Comparison of ENCODE assay signal across 12 cellular contexts in genomic region chrX:22652596-22652995, GRCh38.
DNase-seq lines count a peak whose midpoint lies in the region; ATAC-seq and TF ChIP-seq lines count a peak whose summit lies in the region.
"Had no signal": no experiment of that assay in that cellular context is flagged by ENCODE, and none has a peak within 500 bp of the region (broad histone marks: within the 10 kb centered on the region; RNA-seq: fewer than 3 reads in every experiment).

No MANE protein-coding gene starts in this region.

- no peaks in the 10 kb centered on the region for H3K36me3 ChIP-seq in osteoblast (ENCODE audit: insufficient read depth, low read length)
- no peaks in the 10 kb centered on the region for H3K36me3 ChIP-seq in CD4-positive, alpha-beta memory T cell (ENCODE audit: insufficient read depth, low read length)
- H3K36me3 ChIP-seq: spleen had no signal

- no peak overlapping the region for H3K4me3 Mint-ChIP-seq in CD4-positive, alpha-beta memory T cell
- H3K4me3 Mint-ChIP-seq: activated naive CD8-positive, alpha-beta T cell had no signal

- H2AFZ ChIP-seq in osteoblast (ENCODE audit: low read length), result peak overlapping the region; percentile 83

- CTCF ChIA-PET in CD4-positive, alpha-beta memory T cell (lab: Charles Lee; ENCODE audit: partially characterized antibody), result no interaction called here

- H3K4me3 ChIP-seq in fibroblast of pulmonary artery (replicated peaks; ENCODE audit: low read depth, low read length), result no peak overlapping the region
- peak overlapping the region; percentile 28 for H3K4me3 ChIP-seq in osteoblast (ENCODE audit: insufficient read depth, low read length)
- no peak overlapping the region for H3K4me3 ChIP-seq in CD4-positive, alpha-beta memory T cell (ENCODE audit: low read length in 2 of 2)
- H3K4me3 ChIP-seq: spleen had no signal

- intact Hi-C loops in CD4-positive, alpha-beta memory T cell (cut with micrococcal nuclease), result no loop called here

- peaks cover 6% of the 10 kb centered on the region for H3K4me1 ChIP-seq in osteoblast (ENCODE audit: insufficient read depth, low read length)
- H3K4me1 ChIP-seq in CD4-positive, alpha-beta memory T cell (ENCODE audit: insufficient read depth, low read length), result no peaks in the 10 kb centered on the region
- H3K4me1 ChIP-seq: spleen had no signal

- ATAC-seq in HG02840 (IDR thresholded peaks at IDR 0.05; ENCODE audit: low FRiP score, unreplicated experiment), result no peak

- no peaks in the 10 kb centered on the region for H3K36me3 Mint-ChIP-seq in CD4-positive, alpha-beta memory T cell
- H3K36me3 Mint-ChIP-seq: activated naive CD8-positive, alpha-beta T cell had no signal

- peak overlapping the region; percentile 57 for H3K4me2 ChIP-seq in osteoblast (ENCODE audit: insufficient read depth, low read length)

- no peaks in the 10 kb centered on the region for H3K79me2 ChIP-seq in osteoblast (ENCODE audit: insufficient read depth, low read length)

- H3K27ac ChIP-seq in osteoblast (ENCODE audit: low read depth, low read length), result peak overlapping the region; percentile 17
- H3K27ac ChIP-seq in CD4-positive, alpha-beta memory T cell (ENCODE audit: low read depth, low read length), result no peak overlapping the region
- H3K27ac ChIP-seq: spleen had no signal

- H3K27me3 Mint-ChIP-seq in CD4-positive, alpha-beta memory T cell, result peaks cover 0 to 2% of the 10 kb centered on the region in 2 donors

- DNase-seq in Daoy (ENCODE audit: low read depth), result peak; percentile 50
- peak; percentile 75 for DNase-seq in NCI-H460 (ENCODE audit: extremely low read depth, low read depth)
- peak; percentile 46 for DNase-seq in fibroblast of pulmonary artery (ENCODE audit: low read depth)
- DNase-seq in osteoblast (ENCODE audit: insufficient read length, low spot score, missing footprints), result peak; percentile 45
- DNase-seq in T1000 (lab: John Stamatoyannopoulos, UW), result no peak
- no peak for DNase-seq in mesenteric fat pad (ENCODE audit: low spot score)
- no peak for DNase-seq in CD4-positive, alpha-beta memory T cell
- DNase-seq: activated CD4-positive, alpha-beta T cell treated with anti-CD3 and anti-CD28 coated beads for 1 hour; hippocampal formation; spleen had no signal

- TF ChIP-seq CTCF in fibroblast of pulmonary artery (IDR thresholded peaks at IDR 0.05; ENCODE audit: low read length, missing control alignments) (no peak), osteoblast (IDR thresholded peaks at IDR 0.05; ENCODE audit: extremely low read depth, low read depth, low read length) (no peak)

- H3K9me3 Mint-ChIP-seq in CD4-positive, alpha-beta memory T cell, result peaks cover 0 to 9% (median 0%) of the 10 kb centered on the region in 8 donors

- no peaks in the 10 kb centered on the region for H3K9me3 ChIP-seq in osteoblast (ENCODE audit: low read depth, low read length)
- no peaks in the 10 kb centered on the region for H3K9me3 ChIP-seq in CD4-positive, alpha-beta memory T cell (ENCODE audit: control insufficient read depth in 1 of 2, low read length in 2 of 2)

- no peaks in the 10 kb centered on the region for H4K20me1 ChIP-seq in osteoblast (ENCODE audit: insufficient read depth, low read length)

- H3K4me1 Mint-ChIP-seq in CD4-positive, alpha-beta memory T cell, result no peaks in the 10 kb centered on the region

- POLR2A ChIA-PET in CD4-positive, alpha-beta memory T cell (lab: Charles Lee; ENCODE audit: partially characterized antibody), result no interaction called here

- no peak overlapping the region for H3K27ac Mint-ChIP-seq in CD4-positive, alpha-beta memory T cell
- H3K27ac Mint-ChIP-seq: activated naive CD8-positive, alpha-beta T cell had no signal

- no peaks in the 10 kb centered on the region for H3K27me3 ChIP-seq in osteoblast (ENCODE audit: insufficient read depth, low read length)
- H3K27me3 ChIP-seq in CD4-positive, alpha-beta memory T cell (ENCODE audit: insufficient read depth, low read length), result no peaks in the 10 kb centered on the region
- H3K27me3 ChIP-seq: spleen had no signal

Comparison
In these comparisons a context has a peak if more than half of its experiments do, and no peak if none do; other contexts are left out.
1. DNase-seq: peak in Daoy (single experiment), NCI-H460 (single experiment), fibroblast of pulmonary artery (single experiment) and osteoblast (single experiment); none in T1000 (single experiment), mesenteric fat pad (single experiment) and CD4-positive, alpha-beta memory T cell (0 of 5).